Comparison of ENCODE assay signal across 15 cellular contexts in genomic region chr10:71961831-71962230, GRCh38. TPM values are rescaled to one million over a fixed set of nuclear protein-coding genes. Genes with fewer than 3 reads are reported as not detected.
DNase-seq lines count a peak whose midpoint lies in the region; ATAC-seq and TF ChIP-seq lines count a peak whose summit lies in the region.
"Had no signal": no experiment of that assay in that cellular context is flagged by ENCODE, and none has a peak within 500 bp of the region (broad histone marks: within the 10 kb centered on the region; RNA-seq: fewer than 3 reads in every experiment).

No MANE protein-coding gene starts in this region.

- no peak for DNase-seq in CD4-positive, alpha-beta T cell
- no peak for DNase-seq in Panc1 (ENCODE audit: low read depth, low spot score)
- DNase-seq in endothelial cell (ENCODE audit: low spot score), result no peak
- no peak for DNase-seq in neural progenitor cell (ENCODE audit: low spot score)
- no peak for DNase-seq in mesendoderm
- no peak for DNase-seq in activated CD4-positive, alpha-beta T cell treated with anti-CD3 and anti-CD28 coated beads for 48 hours
- DNase-seq: 8988T; CD8-positive, alpha-beta T cell; HCEC 1CT; KBM-7 had no signal

- no peak for TF ChIP-seq CTCF in CD4-positive, alpha-beta T cell (IDR thresholded peaks at IDR 0.05)
- TF ChIP-seq CTCF in Panc1 (IDR thresholded peaks at IDR 0.05) (no peak), endothelial cell (IDR thresholded peaks at IDR 0.05; ENCODE audit: unreplicated experiment) (no peak), neural progenitor cell (IDR thresholded peaks at IDR 0.05) (no peak)

- no peak overlapping the region for H2BK120ac ChIP-seq in mesendoderm (ENCODE audit: low read depth, low read length)

- peaks cover 22% of the 10 kb centered on the region for H3K79me2 ChIP-seq in neural progenitor cell (ENCODE audit: low read depth)
- peaks cover 17% of the 10 kb centered on the region for H3K79me2 ChIP-seq in mesendoderm (ENCODE audit: control insufficient read depth, insufficient read depth, low read length)

- no peak overlapping the region for H2BK15ac ChIP-seq in mesendoderm (replicated peaks; ENCODE audit: low read depth)

- H3K27ac Mint-ChIP-seq in CD4-positive, alpha-beta T cell, result no peak overlapping the region
- no peak overlapping the region for H3K27ac Mint-ChIP-seq in endothelial cell (ENCODE audit: unreplicated experiment)
- peak overlapping the region; percentile 67 for H3K27ac Mint-ChIP-seq in neural progenitor cell
- H3K27ac Mint-ChIP-seq: CD14-positive monocyte; CD8-positive, alpha-beta T cell; GM23338 had no signal

- H2AFZ ChIP-seq in neural progenitor cell (replicated peaks), result no peak overlapping the region
- H2AFZ ChIP-seq: GM23338 had no signal

- H3K9me3 ChIP-seq in CD4-positive, alpha-beta T cell (ENCODE audit: control insufficient read depth, low read length), result no peaks in the 10 kb centered on the region
- H3K9me3 ChIP-seq in Panc1 (ENCODE audit: control insufficient read depth, insufficient read depth, low read depth, low read length) (no peaks in the 10 kb centered on the region), neural progenitor cell (ENCODE audit: low read depth) (no peaks in the 10 kb centered on the region)

- peak overlapping the region; percentile 65 for H3K4me3 Mint-ChIP-seq in CD4-positive, alpha-beta T cell
- H3K4me3 Mint-ChIP-seq in endothelial cell (ENCODE audit: unreplicated experiment) (peak overlapping the region; percentile 40), neural progenitor cell (peak overlapping the region; percentile 83)
- H3K4me3 Mint-ChIP-seq: GM23338 had no signal

- no peak overlapping the region for H3K23ac ChIP-seq in mesendoderm (ENCODE audit: low read length)

- no peak overlapping the region for H3K56ac ChIP-seq in mesendoderm (ENCODE audit: low read length)

- peaks cover 52% of the 10 kb centered on the region for H3K27me3 Mint-ChIP-seq in CD4-positive, alpha-beta T cell
- H3K27me3 Mint-ChIP-seq in endothelial cell (ENCODE audit: unreplicated experiment) (peaks cover 24% of the 10 kb centered on the region), neural progenitor cell (ENCODE audit: insufficient read depth, low read depth) (peaks cover 6% of the 10 kb centered on the region)

- peaks cover 18% of the 10 kb centered on the region for H3K4me1 ChIP-seq in Panc1 (ENCODE audit: control insufficient read depth, insufficient read depth, low read length)
- H3K4me1 ChIP-seq in neural progenitor cell, result peaks cover 9% of the 10 kb centered on the region
- peaks cover 7% of the 10 kb centered on the region for H3K4me1 ChIP-seq in mesendoderm (ENCODE audit: control insufficient read depth, low read depth, low read length)

- intact Hi-C loops in CD4-positive, alpha-beta T cell (cut with DNase I, micrococcal nuclease), result no loop called here
- intact Hi-C loops in Panc1 (cut with micrococcal nuclease; ENCODE audit: unreplicated experiment), result no loop called here

- H2AK5ac ChIP-seq in mesendoderm (ENCODE audit: low read length), result no peak overlapping the region

- H3K79me1 ChIP-seq in mesendoderm (ENCODE audit: low read length), result peaks cover 11% of the 10 kb centered on the region

- H3K9ac ChIP-seq in neural progenitor cell (no peak overlapping the region), mesendoderm (ENCODE audit: low read length) (no peak overlapping the region)
- H3K9ac ChIP-seq: BLaER1 had no signal

- H3K36me3 Mint-ChIP-seq in CD4-positive, alpha-beta T cell (ENCODE audit: low read depth), result no peaks in the 10 kb centered on the region
- H3K36me3 Mint-ChIP-seq in endothelial cell (ENCODE audit: low read depth, unreplicated experiment), result no peaks in the 10 kb centered on the region
- peaks cover 8% of the 10 kb centered on the region for H3K36me3 Mint-ChIP-seq in neural progenitor cell
- H3K36me3 Mint-ChIP-seq: CD8-positive, alpha-beta T cell had no signal

- no peaks in the 10 kb centered on the region for H3K9me3 Mint-ChIP-seq in CD4-positive, alpha-beta T cell
- H3K9me3 Mint-ChIP-seq in endothelial cell (ENCODE audit: unreplicated experiment) (no peaks in the 10 kb centered on the region), neural progenitor cell (peaks cover 12% of the 10 kb centered on the region)
- H3K9me3 Mint-ChIP-seq: CD8-positive, alpha-beta T cell; GM23338 had no signal

- H3K4me1 Mint-ChIP-seq in CD4-positive, alpha-beta T cell (ENCODE audit: low read depth), result peaks cover 8% of the 10 kb centered on the region
- H3K4me1 Mint-ChIP-seq in endothelial cell (ENCODE audit: unreplicated experiment), result peaks cover 14% of the 10 kb centered on the region
- H3K4me1 Mint-ChIP-seq in neural progenitor cell, result peaks cover 29% of the 10 kb centered on the region

- no peak overlapping the region for H4K5ac ChIP-seq in mesendoderm (ENCODE audit: low read length)

- no peak overlapping the region for H3K4ac ChIP-seq in mesendoderm (ENCODE audit: low read depth, low read length)

- BruUV-seq in Panc1 (replicated peaks; lab: Mats Ljungman, UMichigan), result no TSS peak

- no CpG with 5 or more reads among the region's 10 CpGs for WGBS in mesendoderm (ENCODE audit: extremely low coverage, insufficient coverage, low lambda C conversion rate)

- H3K36me3 ChIP-seq in Panc1 (ENCODE audit: control insufficient read depth, insufficient read depth, low read length), result no peaks in the 10 kb centered on the region; the same call in 1 of the 2 replicates
- H3K36me3 ChIP-seq in neural progenitor cell, result no peaks in the 10 kb centered on the region
- no peaks in the 10 kb centered on the region for H3K36me3 ChIP-seq in mesendoderm (ENCODE audit: control insufficient read depth, insufficient read depth, low read length)
- H3K36me3 ChIP-seq: BLaER1 had no signal

- CTCF ChIA-PET in CD4-positive, alpha-beta T cell (lab: Charles Lee), result no interaction called here
- CTCF ChIA-PET in Panc1 (lab: Charles Lee), result no interaction called here

- H3K27me3 ChIP-seq in CD4-positive, alpha-beta T cell (ENCODE audit: control insufficient read depth, insufficient read depth, low read length), result peaks cover 38% of the 10 kb centered on the region
- H3K27me3 ChIP-seq in Panc1 (ENCODE audit: control insufficient read depth, insufficient read depth, low read length), result no peaks in the 10 kb centered on the region
- peaks cover 49% of the 10 kb centered on the region for H3K27me3 ChIP-seq in neural progenitor cell
- no peaks in the 10 kb centered on the region for H3K27me3 ChIP-seq in mesendoderm (ENCODE audit: insufficient read depth, low read length, poor library complexity)

- H2BK5ac ChIP-seq in mesendoderm (ENCODE audit: low read length), result no peak overlapping the region

- H3K4me2 ChIP-seq in neural progenitor cell (no peak overlapping the region), mesendoderm (ENCODE audit: low read length) (no peak overlapping the region)
- H3K4me2 ChIP-seq: BLaER1, GM23338 had no signal

- no peak overlapping the region for H4K8ac ChIP-seq in mesendoderm (ENCODE audit: low read depth, low read length)

- H3K4me3 ChIP-seq in Panc1 (ENCODE audit: low read depth in 2 of 2, low read length in 2 of 2), result no peak overlapping the region
- no peak overlapping the region for H3K4me3 ChIP-seq in neural progenitor cell
- no peak overlapping the region for H3K4me3 ChIP-seq in mesendoderm (ENCODE audit: low read length)
- H3K4me3 ChIP-seq: BLaER1, GM23338 had no signal

- in situ Hi-C loops in Panc1 (cut with HindIII; ENCODE audit: low pct_unique_long_range_greater_than_20kb, low sequenced_read_pairs), result loop anchor here (25.0 kb wide), 1 partner anchor 350 kb away; no protein-coding TSS in a partner anchor

- H3K27ac ChIP-seq in CD4-positive, alpha-beta T cell (ENCODE audit: low read depth, low read length), result no peak overlapping the region
- peak overlapping the region; percentile 10; the same call in 1 of the 2 replicates for H3K27ac ChIP-seq in Panc1 (ENCODE audit: low read length)
- no peak overlapping the region for H3K27ac ChIP-seq in neural progenitor cell
- H3K27ac ChIP-seq in mesendoderm (ENCODE audit: low read depth, low read length), result no peak overlapping the region
- H3K27ac ChIP-seq: BLaER1 had no signal

- H3K18ac ChIP-seq in mesendoderm (ENCODE audit: low read length), result no peak overlapping the region

- no peak for ATAC-seq in CD4-positive, alpha-beta T cell (ENCODE audit: poor library complexity)
- ATAC-seq in Panc1 (no peak), HG03159 (IDR thresholded peaks at IDR 0.05; ENCODE audit: unreplicated experiment) (no peak), GM19463 (IDR thresholded peaks at IDR 0.05; ENCODE audit: unreplicated experiment) (no peak)
- ATAC-seq: CD8-positive, alpha-beta T cell; GM23338 had no signal

- POLR2A ChIA-PET in CD4-positive, alpha-beta T cell (lab: Charles Lee), result no interaction called here
- POLR2A ChIA-PET in Panc1 (lab: Charles Lee), result no interaction called here

- peaks cover 5% of the 10 kb centered on the region for H3F3A ChIP-seq in neural progenitor cell (ENCODE audit: low read depth)

- H4K20me1 ChIP-seq in neural progenitor cell (ENCODE audit: low read depth), result peaks cover 9% of the 10 kb centered on the region

RNA-seq across cellular contexts. Expression of gene CHST3, which starts 2.4 kb away (rescaled TPM):
- total RNA-seq in CD4-positive, alpha-beta T cell, result not detected
- total RNA-seq in Panc1 (2021; ENCODE audit: unreplicated experiment), result 44.6 TPM
- polyA plus RNA-seq in Panc1 (2012; ENCODE audit: insufficient read length), result 27.9 TPM
- 3.8 TPM for total RNA-seq in endothelial cell (ENCODE audit: unreplicated experiment)
- 9.1 and 11.9 TPM in 2 replicates for total RNA-seq in neural progenitor cell (ENCODE audit: low replicate concordance)
- 4.9 TPM for polyA plus RNA-seq in mesendoderm (2013, experiment 1 of 2)
- 4.9 TPM for polyA plus RNA-seq in mesendoderm (2013, experiment 2 of 2)
- total RNA-seq: CD8-positive, alpha-beta T cell had no signal
- polyA plus RNA-seq: CD14-positive monocyte had no signal
